ENCODE assay signal across 1 cellular context in genomic region chr10:122494173-122494820, GRCh38.
A peak's percentile ranks its signal among the peaks of the same experiment; 100 is the strongest.
TF ChIP-seq lines count a peak whose summit lies in the region.

No MANE protein-coding gene starts in this region.

TF ChIP-seq in endothelial cell of umbilical vein, 7 proteins besides CTCF, POLR2A, EP300 and RAD21:
- TF ChIP-seq GATA2 (IDR thresholded peaks at IDR 0.05; ENCODE audit: insufficient read depth, insufficient read length, low read depth, low read length) (no peak), MAX (IDR thresholded peaks at IDR 0.05; ENCODE audit: insufficient read depth, insufficient read length) (peak; percentile 72)
